ENCODE assay signal across 17 cellular contexts in genomic region chr9:126391713-126392661, GRCh38.
A peak's percentile ranks its signal among the peaks of the same experiment; 100 is the strongest.
DNase-seq lines count a peak whose midpoint lies in the region; ATAC-seq and TF ChIP-seq lines count a peak whose summit lies in the region.
"Had no signal": no experiment of that assay in that cellular context is flagged by ENCODE, and none has a peak within 500 bp of the region (broad histone marks: within the 10 kb centered on the region; RNA-seq: fewer than 3 reads in every experiment).

No MANE protein-coding gene starts in this region.

- WGBS in endodermal cell (ENCODE audit: insufficient coverage in 1 of 2, insufficient read length in 1 of 2), 2 experiments = 95% methylated on average over 20 to 24 of the region's 24 CpGs
- 79 to 83% methylated on average over 24 of the region's 24 CpGs for WGBS in tibial nerve, 2 donors

- H3K36me3 Mint-ChIP-seq in activated naive CD8-positive, alpha-beta T cell treated with anti-CD3 and anti-CD28 coated beads, Interleukin-2, amount 10 ng/mL, durations not matched to agents 7 days and 5 days = peaks cover 36% of the 10 kb centered on the region
- peaks cover 12% of the 10 kb centered on the region for H3K36me3 Mint-ChIP-seq in activated naive CD8-positive, alpha-beta T cell treated with anti-CD3 and anti-CD28 coated beads for 36 hours
- H3K36me3 Mint-ChIP-seq in endodermal cell (ENCODE audit: low read depth) = peaks cover 21% of the 10 kb centered on the region

- POLR2A ChIA-PET in activated naive CD8-positive, alpha-beta T cell treated with anti-CD3 and anti-CD28 coated beads, Interleukin-2, amount 10 ng/mL, durations not matched to agents 7 days and 5 days (lab: Charles Lee) = no interaction called here

- no peaks in the 10 kb centered on the region for H3K9me3 ChIP-seq in endodermal cell (ENCODE audit: control insufficient read depth, low read length)
- no peaks in the 10 kb centered on the region for H3K9me3 ChIP-seq in neutrophil
- no peaks in the 10 kb centered on the region for H3K9me3 ChIP-seq in tibial nerve
- H3K9me3 ChIP-seq in uterus = no peaks in the 10 kb centered on the region
- H3K9me3 ChIP-seq: MG63 had no signal

- H3K27me3 ChIP-seq in endodermal cell (ENCODE audit: control insufficient read depth, insufficient read depth, low read length, poor library complexity, severe bottlenecking) = no peaks in the 10 kb centered on the region
- no peaks in the 10 kb centered on the region for H3K27me3 ChIP-seq in neutrophil
- H3K27me3 ChIP-seq in tibial nerve = no peaks in the 10 kb centered on the region
- H3K27me3 ChIP-seq in uterus = no peaks in the 10 kb centered on the region
- H3K27me3 ChIP-seq: MG63 had no signal

- intact Hi-C loops in uterus (cut with DNase I; ENCODE audit: low total_unique reads) = loop anchor here (10.0 kb wide), 1 partner anchor 87 kb away; no protein-coding TSS in a partner anchor

- no peak for TF ChIP-seq EP300 in tibial nerve (IDR thresholded peaks at IDR 0.05)

- H3K36me3 ChIP-seq in endodermal cell (ENCODE audit: control insufficient read depth, insufficient read depth, low read length) (peaks cover 24% of the 10 kb centered on the region), neutrophil (peaks cover 26% of the 10 kb centered on the region), tibial nerve (peaks cover 0 to 66% (median 0%) of the 10 kb centered on the region in 3 donors), uterus (no peaks in the 10 kb centered on the region)

- H3K4me3 Mint-ChIP-seq in activated naive CD8-positive, alpha-beta T cell treated with anti-CD3 and anti-CD28 coated beads, Interleukin-2, amount 10 ng/mL, durations not matched to agents 7 days and 5 days = peak overlapping the region; percentile 35
- H3K4me3 Mint-ChIP-seq in activated naive CD8-positive, alpha-beta T cell treated with anti-CD3 and anti-CD28 coated beads for 36 hours = no peak overlapping the region
- no peak overlapping the region for H3K4me3 Mint-ChIP-seq in endodermal cell
- H3K4me3 Mint-ChIP-seq: activated CD4-positive, alpha-beta memory T cell treated with anti-CD3 and anti-CD28 coated beads, Interleukin-2, amount 10 ng/mL, durations not matched to agents 7 days and 5 days; type B pancreatic cell had no signal

- H3K27ac ChIP-seq in endodermal cell (ENCODE audit: low read depth, low read length) (no peak overlapping the region), neutrophil (peak overlapping the region; percentile 91), tibial nerve (peak overlapping the region; percentile 49 to 86 (median 67)), uterus (peak overlapping the region in 1 of 2 donors; percentile 57)

- no peak for TF ChIP-seq CTCF in endodermal cell (conservative IDR thresholded peaks at IDR 0.05)
- no peak for TF ChIP-seq CTCF in neutrophil (IDR thresholded peaks at IDR 0.05)
- no peak for TF ChIP-seq CTCF in tibial nerve (IDR thresholded peaks at IDR 0.05)
- no peak for TF ChIP-seq CTCF in uterus (IDR thresholded peaks at IDR 0.05)

- H3K4me1 ChIP-seq in endodermal cell (ENCODE audit: control insufficient read depth, insufficient read depth, low read length) (no peaks in the 10 kb centered on the region), neutrophil (ENCODE audit: control insufficient read depth in 1 of 2, insufficient read depth in 1 of 2, low read depth in 1 of 2, low read length in 1 of 2) (peaks cover 40 to 45% of the 10 kb centered on the region in 2 experiments), tibial nerve (peaks cover 0 to 76% (median 20%) of the 10 kb centered on the region in 4 donors), uterus (no peaks in the 10 kb centered on the region)

- H3K4me3 ChIP-seq in endodermal cell (ENCODE audit: low read length) (no peak overlapping the region), neutrophil (ENCODE audit: low read depth in 1 of 2, low read length in 1 of 2) (no peak overlapping the region), tibial nerve (no peak overlapping the region), uterus (no peak overlapping the region)
- H3K4me3 ChIP-seq: MG63 had no signal

- TF ChIP-seq POLR2A in tibial nerve (IDR thresholded peaks at IDR 0.05) (no peak), uterus (IDR thresholded peaks at IDR 0.05) (no peak)

- H3K4me1 Mint-ChIP-seq in activated naive CD8-positive, alpha-beta T cell treated with anti-CD3 and anti-CD28 coated beads, Interleukin-2, amount 10 ng/mL, durations not matched to agents 7 days and 5 days = peaks cover 63% of the 10 kb centered on the region
- peaks cover 54% of the 10 kb centered on the region for H3K4me1 Mint-ChIP-seq in activated naive CD8-positive, alpha-beta T cell treated with anti-CD3 and anti-CD28 coated beads for 36 hours
- H3K4me1 Mint-ChIP-seq in endodermal cell = peaks cover 16% of the 10 kb centered on the region

- H3K9ac ChIP-seq in endodermal cell (ENCODE audit: extremely low read depth, low read length, poor library complexity, severe bottlenecking) = no peak overlapping the region

- DNase-seq in activated naive CD8-positive, alpha-beta T cell treated with anti-CD3 and anti-CD28 coated beads, Interleukin-2, amount 10 ng/mL, durations not matched to agents 7 days and 5 days = no peak
- DNase-seq in activated naive CD8-positive, alpha-beta T cell treated with anti-CD3 and anti-CD28 coated beads for 36 hours = no peak
- DNase-seq in endodermal cell (no peak), tibial nerve (ENCODE audit: low spot score in 2 of 2) (no peak), uterus (no peak), SK-N-DZ (ENCODE audit: low spot score) (no peak)
- no peak for DNase-seq in activated effector memory CD4-positive, alpha-beta T cell treated with Interleukin-2 at 50 U/mL for 16 hours
- DNase-seq: ACHN; activated CD4-positive, alpha-beta memory T cell treated with anti-CD3 and anti-CD28 coated beads, Interleukin-2, amount 10 ng/mL, durations not matched to agents 7 days and 5 days; cortex of kidney; EL; GOT3; MG63; NCI-H2029; NCI-H526 treated with DMSO at 0.1 percent for 48 hours had no signal

- ATAC-seq in activated naive CD8-positive, alpha-beta T cell treated with anti-CD3 and anti-CD28 coated beads, Interleukin-2, amount 10 ng/mL, durations not matched to agents 7 days and 5 days (ENCODE audit: low read depth) = no peak

- no peaks in the 10 kb centered on the region for H3K9me3 Mint-ChIP-seq in activated naive CD8-positive, alpha-beta T cell treated with anti-CD3 and anti-CD28 coated beads, Interleukin-2, amount 10 ng/mL, durations not matched to agents 7 days and 5 days
- no peaks in the 10 kb centered on the region for H3K9me3 Mint-ChIP-seq in activated naive CD8-positive, alpha-beta T cell treated with anti-CD3 and anti-CD28 coated beads for 36 hours
- H3K9me3 Mint-ChIP-seq in endodermal cell = no peaks in the 10 kb centered on the region
- H3K9me3 Mint-ChIP-seq: activated CD4-positive, alpha-beta memory T cell treated with anti-CD3 and anti-CD28 coated beads, Interleukin-2, amount 10 ng/mL, durations not matched to agents 7 days and 5 days; type B pancreatic cell had no signal

- peak overlapping the region; percentile 60 for H3K27ac Mint-ChIP-seq in activated naive CD8-positive, alpha-beta T cell treated with anti-CD3 and anti-CD28 coated beads, Interleukin-2, amount 10 ng/mL, durations not matched to agents 7 days and 5 days
- no peak overlapping the region for H3K27ac Mint-ChIP-seq in activated naive CD8-positive, alpha-beta T cell treated with anti-CD3 and anti-CD28 coated beads for 36 hours
- peak overlapping the region; percentile 26 for H3K27ac Mint-ChIP-seq in endodermal cell
- H3K27ac Mint-ChIP-seq: activated CD4-positive, alpha-beta memory T cell treated with anti-CD3 and anti-CD28 coated beads, Interleukin-2, amount 10 ng/mL, durations not matched to agents 7 days and 5 days; type B pancreatic cell had no signal

- no peaks in the 10 kb centered on the region for H3K27me3 Mint-ChIP-seq in activated naive CD8-positive, alpha-beta T cell treated with anti-CD3 and anti-CD28 coated beads, Interleukin-2, amount 10 ng/mL, durations not matched to agents 7 days and 5 days
- no peaks in the 10 kb centered on the region for H3K27me3 Mint-ChIP-seq in activated naive CD8-positive, alpha-beta T cell treated with anti-CD3 and anti-CD28 coated beads for 36 hours
- no peaks in the 10 kb centered on the region for H3K27me3 Mint-ChIP-seq in endodermal cell (ENCODE audit: insufficient read depth)
- H3K27me3 Mint-ChIP-seq: activated CD4-positive, alpha-beta memory T cell treated with anti-CD3 and anti-CD28 coated beads, Interleukin-2, amount 10 ng/mL, durations not matched to agents 7 days and 5 days; type B pancreatic cell had no signal
